ENCODE assay signal across 18 cellular contexts in the genomic region with DNA sequence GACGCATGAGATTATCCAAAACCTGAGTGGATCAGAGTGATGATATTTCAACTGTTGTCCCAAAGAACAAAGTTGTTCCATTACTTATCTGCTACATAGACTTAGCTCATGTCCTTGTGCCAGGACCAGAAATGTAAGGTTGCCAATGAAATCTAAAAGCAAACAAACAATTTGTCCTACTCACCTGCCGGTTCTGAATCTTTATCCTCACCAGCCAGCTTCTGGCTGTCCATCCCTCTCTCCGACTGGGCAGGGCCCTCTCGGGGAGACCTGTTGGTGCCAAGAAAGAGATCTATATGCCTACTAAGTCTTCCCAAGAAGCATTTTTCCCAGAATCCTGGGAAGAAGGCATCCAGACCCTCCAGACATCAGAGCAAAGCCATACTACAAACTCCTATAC. TPM values are rescaled to one million over a fixed set of nuclear protein-coding genes. Genes with fewer than 3 reads are reported as not detected.
DNase-seq lines count a peak whose midpoint lies in the region; ATAC-seq and TF ChIP-seq lines count a peak whose summit lies in the region.
"Had no signal": no experiment of that assay in that cellular context is flagged by ENCODE, and none has a peak within 500 bp of the region (broad histone marks: within the 10 kb centered on the region; RNA-seq: fewer than 3 reads in every experiment).

No MANE protein-coding gene starts in this region.

- H3K4me1 Mint-ChIP-seq in CD8-positive, alpha-beta T cell (ENCODE audit: low read depth) = peaks cover 57% of the 10 kb centered on the region
- H3K4me1 Mint-ChIP-seq in effector memory CD8-positive, alpha-beta T cell (ENCODE audit: low read depth in 2 of 2) = peaks cover 52 to 67% of the 10 kb centered on the region in 2 donors
- peaks cover 42% of the 10 kb centered on the region for H3K4me1 Mint-ChIP-seq in activated CD4-positive, alpha-beta T cell treated with anti-CD3 and anti-CD28 coated beads for 36 hours

- WGBS in trophoblast cell (ENCODE audit: extremely low coverage, insufficient coverage, insufficient read length) = no CpG with 5 or more reads among the region's 4 CpGs

- H3K9ac ChIP-seq in trophoblast cell (ENCODE audit: low read length) = no peak overlapping the region

- peaks cover 9% of the 10 kb centered on the region for H3K79me1 ChIP-seq in trophoblast cell (ENCODE audit: low read length)

- ATAC-seq in CD8-positive, alpha-beta T cell = no peak
- no peak for ATAC-seq in effector memory CD8-positive, alpha-beta T cell (replicated peaks)
- no peak for ATAC-seq in activated CD4-positive, alpha-beta T cell treated with anti-CD3 and anti-CD28 coated beads for 36 hours
- ATAC-seq: Right ventricle myocardium inferior had no signal

- no peak overlapping the region for H4K91ac ChIP-seq in trophoblast cell (ENCODE audit: low read depth, low read length)

- no peak overlapping the region for H3K4me3 ChIP-seq in CD8-positive, alpha-beta T cell (ENCODE audit: low read depth, low read length)
- H3K4me3 ChIP-seq in LNCaP clone FGC (ENCODE audit: low read depth, low read length) (peak overlapping the region; percentile 34), trophoblast cell (ENCODE audit: low read depth, low read length) (no peak overlapping the region), PC-9 (no peak overlapping the region)
- H3K4me3 ChIP-seq in effector memory CD4-positive, alpha-beta T cell (ENCODE audit: insufficient read depth, low read depth, low read length, poor library complexity, severe bottlenecking) = no peak overlapping the region
- H3K4me3 ChIP-seq: ovary, skin epidermis had no signal

- H3K9me2 ChIP-seq in PC-9 (ENCODE audit: insufficient read depth) = no peaks in the 10 kb centered on the region

- H3K27me3 Mint-ChIP-seq in CD8-positive, alpha-beta T cell (ENCODE audit: low read depth) = no peaks in the 10 kb centered on the region
- no peaks in the 10 kb centered on the region for H3K27me3 Mint-ChIP-seq in effector memory CD8-positive, alpha-beta T cell
- H3K27me3 Mint-ChIP-seq in activated CD4-positive, alpha-beta T cell treated with anti-CD3 and anti-CD28 coated beads for 36 hours = no peaks in the 10 kb centered on the region
- H3K27me3 Mint-ChIP-seq: activated naive CD4-positive, alpha-beta T cell treated with anti-CD3 and anti-CD28 coated beads, Interleukin-2, amount 10 ng/mL, durations not matched to agents 7 days and 5 days had no signal

- H3K36me3 Mint-ChIP-seq in CD8-positive, alpha-beta T cell = peaks cover 63% of the 10 kb centered on the region
- peaks cover 55% of the 10 kb centered on the region for H3K36me3 Mint-ChIP-seq in effector memory CD8-positive, alpha-beta T cell (ENCODE audit: insufficient read depth)
- H3K36me3 Mint-ChIP-seq in activated CD4-positive, alpha-beta T cell treated with anti-CD3 and anti-CD28 coated beads for 36 hours (ENCODE audit: low read depth) = peaks cover 48% of the 10 kb centered on the region

- no peak overlapping the region for H3K14ac ChIP-seq in trophoblast cell (ENCODE audit: low read length)

- H3K79me2 ChIP-seq in trophoblast cell (ENCODE audit: control insufficient read depth, insufficient read depth, low read length, poor library complexity) (peaks cover 29% of the 10 kb centered on the region), PC-9 (ENCODE audit: low read depth) (peaks cover 58% of the 10 kb centered on the region)

- no peak overlapping the region for H3K27ac Mint-ChIP-seq in CD8-positive, alpha-beta T cell
- H3K27ac Mint-ChIP-seq in effector memory CD8-positive, alpha-beta T cell = peak overlapping the region; percentile 90 to 97
- H3K27ac Mint-ChIP-seq in activated CD4-positive, alpha-beta T cell treated with anti-CD3 and anti-CD28 coated beads for 36 hours = no peak overlapping the region

- CTCF ChIA-PET in CD8-positive, alpha-beta T cell (lab: Charles Lee) = interaction anchor here (0.6 to 2.4 kb wide), 9 partner anchors 10 to 164 kb away, joined by 3 to 14 read pairs (median 4); no protein-coding TSS in a partner anchor
- CTCF ChIA-PET in activated CD4-positive, alpha-beta T cell treated with anti-CD3 and anti-CD28 coated beads for 36 hours (lab: Charles Lee) = interaction anchor here (0.8 to 2.2 kb wide), 8 partner anchors 9 to 67 kb away, joined by 3 to 14 read pairs (median 4); partner anchors contain the start of gene RHEBL1
- CTCF ChIA-PET in PC-9 (lab: Charles Lee) = no interaction called here

- peaks cover 62% of the 10 kb centered on the region for H4K20me1 ChIP-seq in PC-9 (ENCODE audit: insufficient read depth)

- H2BK120ac ChIP-seq in trophoblast cell (ENCODE audit: insufficient read depth, low read length, poor library complexity) = no peak overlapping the region

- H4K12ac ChIP-seq in trophoblast cell (ENCODE audit: low read depth, low read length) = no peak overlapping the region

- no peaks in the 10 kb centered on the region for H3F3A ChIP-seq in PC-9 (ENCODE audit: insufficient read depth, low read depth)

- no peak overlapping the region for H2BK5ac ChIP-seq in trophoblast cell (ENCODE audit: low read depth, low read length, poor library complexity)

- H2AK5ac ChIP-seq in trophoblast cell (ENCODE audit: low read length) = no peak overlapping the region

- peak overlapping the region; percentile 18 for H3K4me3 Mint-ChIP-seq in CD8-positive, alpha-beta T cell
- peak overlapping the region in 1 of 2 donors; percentile 94 for H3K4me3 Mint-ChIP-seq in effector memory CD8-positive, alpha-beta T cell
- H3K4me3 Mint-ChIP-seq in activated CD4-positive, alpha-beta T cell treated with anti-CD3 and anti-CD28 coated beads for 36 hours = no peak overlapping the region

- H4K8ac ChIP-seq in trophoblast cell (ENCODE audit: low read depth, low read length) = no peak overlapping the region

- no peak overlapping the region for H3K23ac ChIP-seq in trophoblast cell (ENCODE audit: low read length)

- DNase-seq in CD8-positive, alpha-beta T cell = no peak
- DNase-seq in LNCaP clone FGC (ENCODE audit: low read depth) = peak; percentile 85
- DNase-seq in effector memory CD8-positive, alpha-beta T cell = no peak
- no peak for DNase-seq in trophoblast cell
- no peak for DNase-seq in activated CD4-positive, alpha-beta T cell treated with anti-CD3 and anti-CD28 coated beads for 36 hours
- no peak for DNase-seq in effector memory CD4-positive, alpha-beta T cell
- no peak for DNase-seq in PC-9
- DNase-seq: activated naive CD4-positive, alpha-beta T cell treated with anti-CD3 and anti-CD28 coated beads, Interleukin-2, amount 10 ng/mL, durations not matched to agents 7 days and 5 days; effector CD4-positive, alpha-beta T cell; KG1; midbrain; NCI-H146; NCI-H2227 treated with DMSO at 0.1 percent for 48 hours; ovary had no signal

- H3K18ac ChIP-seq in trophoblast cell (ENCODE audit: low read length) = no peak overlapping the region

- peaks cover 42% of the 10 kb centered on the region for H3K36me3 ChIP-seq in CD8-positive, alpha-beta T cell (ENCODE audit: insufficient read depth, low read length)
- H3K36me3 ChIP-seq in trophoblast cell (ENCODE audit: control insufficient read depth in 1 of 2, insufficient read depth in 2 of 2, low read length in 2 of 2) (peaks cover 49 to 57% of the 10 kb centered on the region in 2 experiments), PC-9 (ENCODE audit: low read depth) (peaks cover 10% of the 10 kb centered on the region; the same call in 1 of the 2 replicates)
- peaks cover 49% of the 10 kb centered on the region for H3K36me3 ChIP-seq in effector memory CD4-positive, alpha-beta T cell (ENCODE audit: control insufficient read depth, insufficient read depth, low read length)
- H3K36me3 ChIP-seq: ovary had no signal

- intact Hi-C loops in CD8-positive, alpha-beta T cell (cut with DNase I, micrococcal nuclease) = no loop called here
- intact Hi-C loops in activated CD4-positive, alpha-beta T cell treated with anti-CD3 and anti-CD28 coated beads for 36 hours (cut with DNase I, micrococcal nuclease) = loop anchor here in 1 of 2 experiments (5.0 kb wide), 1 partner anchor 38 kb away; the partner anchor contains the start of gene PRKAG1
- intact Hi-C loops in PC-9 (cut with micrococcal nuclease; ENCODE audit: unreplicated experiment) = loop anchor here (5.0 kb wide), 1 partner anchor 38 kb away; the partner anchor contains the start of gene PRKAG1

- H2BK12ac ChIP-seq in trophoblast cell (ENCODE audit: low read length) = no peak overlapping the region

- POLR2A ChIA-PET in CD8-positive, alpha-beta T cell (lab: Charles Lee) = interaction anchor here (1.0 to 1.1 kb wide), 2 partner anchors 53 to 55 kb away, joined by 3 read pairs; no protein-coding TSS in a partner anchor
- POLR2A ChIA-PET in activated CD4-positive, alpha-beta T cell treated with anti-CD3 and anti-CD28 coated beads for 36 hours (lab: Charles Lee) = no interaction called here
- POLR2A ChIA-PET in PC-9 (lab: Charles Lee; ENCODE audit: unreplicated experiment) = no interaction called here

- no peak overlapping the region for H3K27ac ChIP-seq in CD8-positive, alpha-beta T cell (ENCODE audit: low read depth, low read length)
- H3K27ac ChIP-seq in trophoblast cell (ENCODE audit: low read depth, low read length) = no peak overlapping the region
- no peak overlapping the region for H3K27ac ChIP-seq in effector memory CD4-positive, alpha-beta T cell (ENCODE audit: insufficient read depth, low read length, poor library complexity, severe bottlenecking)
- H3K27ac ChIP-seq in PC-9 = no peak overlapping the region
- H3K27ac ChIP-seq: ovary had no signal

- H3K4me1 ChIP-seq in CD8-positive, alpha-beta T cell (ENCODE audit: insufficient read depth, low read length) = peaks cover 47% of the 10 kb centered on the region
- H3K4me1 ChIP-seq in trophoblast cell (ENCODE audit: control insufficient read depth in 1 of 2, insufficient read depth in 2 of 2, low read length in 2 of 2) = peaks cover 14 to 21% of the 10 kb centered on the region in 2 experiments
- H3K4me1 ChIP-seq in effector memory CD4-positive, alpha-beta T cell (ENCODE audit: control insufficient read depth, insufficient read depth, low read length, poor library complexity, severe bottlenecking) = peaks cover 45% of the 10 kb centered on the region
- H3K4me1 ChIP-seq in PC-9 (replicated peaks; ENCODE audit: insufficient read depth) = peaks cover 26% of the 10 kb centered on the region

- H2AFZ ChIP-seq in trophoblast cell (ENCODE audit: insufficient read depth, low read length, poor library complexity) = no peak overlapping the region
- H2AFZ ChIP-seq in PC-9 = no peak overlapping the region

- no peaks in the 10 kb centered on the region for H3K9me3 ChIP-seq in CD8-positive, alpha-beta T cell (ENCODE audit: low read length)
- no peaks in the 10 kb centered on the region for H3K9me3 ChIP-seq in trophoblast cell (ENCODE audit: insufficient read depth, low read depth, low read length)
- no peaks in the 10 kb centered on the region for H3K9me3 ChIP-seq in effector memory CD4-positive, alpha-beta T cell (ENCODE audit: control insufficient read depth, low read length)
- H3K9me3 ChIP-seq in PC-9 (ENCODE audit: insufficient read depth, low read depth) = no peaks in the 10 kb centered on the region
- H3K9me3 ChIP-seq: ovary, tibial nerve had no signal

- no peak overlapping the region for H3K4me2 ChIP-seq in trophoblast cell (ENCODE audit: low read length)
- H3K4me2 ChIP-seq in PC-9 = no peak overlapping the region

- H3K9me3 Mint-ChIP-seq in CD8-positive, alpha-beta T cell = no peaks in the 10 kb centered on the region
- no peaks in the 10 kb centered on the region for H3K9me3 Mint-ChIP-seq in effector memory CD8-positive, alpha-beta T cell
- H3K9me3 Mint-ChIP-seq in activated CD4-positive, alpha-beta T cell treated with anti-CD3 and anti-CD28 coated beads for 36 hours (ENCODE audit: low read depth) = no peaks in the 10 kb centered on the region
- H3K9me3 Mint-ChIP-seq: activated naive CD4-positive, alpha-beta T cell treated with anti-CD3 and anti-CD28 coated beads, Interleukin-2, amount 10 ng/mL, durations not matched to agents 7 days and 5 days had no signal

- H3K4ac ChIP-seq in trophoblast cell (ENCODE audit: low read depth, low read length) = peak overlapping the region; percentile 67

- no peak for TF ChIP-seq CTCF in CD8-positive, alpha-beta T cell (IDR thresholded peaks at IDR 0.05)
- TF ChIP-seq CTCF in LNCaP clone FGC (IDR thresholded peaks at IDR 0.05; ENCODE audit: control insufficient read depth, extremely low read depth, insufficient read depth) (no peak), PC-9 (conservative IDR thresholded peaks at IDR 0.05) (no peak)

- BruUV-seq in PC-9 (replicated peaks; lab: Mats Ljungman, UMichigan) = no TSS peak

- H3K27me3 ChIP-seq in CD8-positive, alpha-beta T cell (ENCODE audit: insufficient read depth, low read length) = no peaks in the 10 kb centered on the region
- no peaks in the 10 kb centered on the region for H3K27me3 ChIP-seq in trophoblast cell (ENCODE audit: insufficient read depth, low read length)
- H3K27me3 ChIP-seq in effector memory CD4-positive, alpha-beta T cell (replicated peaks; ENCODE audit: control insufficient read depth, insufficient read depth, low read length, poor library complexity, severe bottlenecking) = no peaks in the 10 kb centered on the region
- H3K27me3 ChIP-seq in PC-9 (ENCODE audit: insufficient read depth, low read depth) = no peaks in the 10 kb centered on the region
- H3K27me3 ChIP-seq: ovary, tibial nerve had no signal

RNA-seq across cellular contexts. Expression of gene KMT2D, which starts 5.5 kb away (rescaled TPM):
- 100 to 1,000 TPM; 112 to 127 TPM for total RNA-seq in CD8-positive, alpha-beta T cell
- 21.1 and 21.8 TPM in 2 replicates for polyA plus RNA-seq in trophoblast cell (2013)
- 10 to 100 TPM; 48.3 to 58.2 TPM for total RNA-seq in activated CD4-positive, alpha-beta T cell treated with anti-CD3 and anti-CD28 coated beads for 36 hours
- 94.0 and 97.9 TPM in 2 replicates for total RNA-seq in PC-9 (2021)

RNA-seq across cellular contexts. Expression of gene RHEBL1, which starts 14.7 kb away (rescaled TPM):
- 1 to 10 TPM; 4.7 to 5.6 TPM for total RNA-seq in CD8-positive, alpha-beta T cell
- polyA plus RNA-seq in trophoblast cell (2013) = 0.89 and 1.0 TPM in 2 replicates
- total RNA-seq in activated CD4-positive, alpha-beta T cell treated with anti-CD3 and anti-CD28 coated beads for 36 hours = 10 to 100 TPM in 1 of 2 experiments, 1 to 10 TPM in 1; 6.7 to 13.3 TPM
- 2.9 and 3.4 TPM in 2 replicates for total RNA-seq in PC-9 (2021)

RNA-seq across cellular contexts. Expression of gene PRKAG1, which starts 36.5 kb away (rescaled TPM):
- 10 to 100 TPM; 30.2 to 34.3 TPM for total RNA-seq in CD8-positive, alpha-beta T cell
- 44.8 and 45.0 TPM in 2 replicates for polyA plus RNA-seq in trophoblast cell (2013)
- 10 to 100 TPM; 54.5 to 62.6 TPM for total RNA-seq in activated CD4-positive, alpha-beta T cell treated with anti-CD3 and anti-CD28 coated beads for 36 hours
- total RNA-seq in PC-9 (2021) = 48.8 and 53.6 TPM in 2 replicates

RNA-seq across cellular contexts. Expression of gene DHH, which starts 39.5 kb away (rescaled TPM):
- under 1 TPM; 0.71 to 0.78 TPM for total RNA-seq in CD8-positive, alpha-beta T cell
- polyA plus RNA-seq in trophoblast cell (2013) = 0.11 and 0.12 TPM in 2 replicates
- total RNA-seq in activated CD4-positive, alpha-beta T cell treated with anti-CD3 and anti-CD28 coated beads for 36 hours = not detected
- total RNA-seq in PC-9 (2021) = 0.13 and 0.28 TPM in 2 replicates
- total RNA-seq: T-helper 1 cell treated with Interleukin-12 subunit alpha and Interleukin-12 subunit beta and Interleukin-4 antibody, amounts not matched to agents 30 ng/mL and 1 ng/mL, for 36 hours had no signal

RNA-seq across cellular contexts. Expression of gene LMBR1L, which starts 55.6 kb away (rescaled TPM):
- 100 to 1,000 TPM; 464 to 497 TPM for total RNA-seq in CD8-positive, alpha-beta T cell
- 29.4 and 33.5 TPM in 2 replicates for polyA plus RNA-seq in trophoblast cell (2013)
- 10 to 100 TPM; 45.0 to 48.0 TPM for total RNA-seq in activated CD4-positive, alpha-beta T cell treated with anti-CD3 and anti-CD28 coated beads for 36 hours
- total RNA-seq in PC-9 (2021) = 53.9 and 63.3 TPM in 2 replicates

Comparison
In these comparisons a context has a peak if more than half of its experiments do, and no peak if none do; other contexts are left out.
1. H3K27ac Mint-ChIP-seq: peak in effector memory CD8-positive, alpha-beta T cell (2 of 2); none in CD8-positive, alpha-beta T cell (single experiment) and activated CD4-positive, alpha-beta T cell treated with anti-CD3 and anti-CD28 coated beads for 36 hours (single experiment).